ENCODE assay signal across 10 cellular contexts in the genomic region with DNA sequence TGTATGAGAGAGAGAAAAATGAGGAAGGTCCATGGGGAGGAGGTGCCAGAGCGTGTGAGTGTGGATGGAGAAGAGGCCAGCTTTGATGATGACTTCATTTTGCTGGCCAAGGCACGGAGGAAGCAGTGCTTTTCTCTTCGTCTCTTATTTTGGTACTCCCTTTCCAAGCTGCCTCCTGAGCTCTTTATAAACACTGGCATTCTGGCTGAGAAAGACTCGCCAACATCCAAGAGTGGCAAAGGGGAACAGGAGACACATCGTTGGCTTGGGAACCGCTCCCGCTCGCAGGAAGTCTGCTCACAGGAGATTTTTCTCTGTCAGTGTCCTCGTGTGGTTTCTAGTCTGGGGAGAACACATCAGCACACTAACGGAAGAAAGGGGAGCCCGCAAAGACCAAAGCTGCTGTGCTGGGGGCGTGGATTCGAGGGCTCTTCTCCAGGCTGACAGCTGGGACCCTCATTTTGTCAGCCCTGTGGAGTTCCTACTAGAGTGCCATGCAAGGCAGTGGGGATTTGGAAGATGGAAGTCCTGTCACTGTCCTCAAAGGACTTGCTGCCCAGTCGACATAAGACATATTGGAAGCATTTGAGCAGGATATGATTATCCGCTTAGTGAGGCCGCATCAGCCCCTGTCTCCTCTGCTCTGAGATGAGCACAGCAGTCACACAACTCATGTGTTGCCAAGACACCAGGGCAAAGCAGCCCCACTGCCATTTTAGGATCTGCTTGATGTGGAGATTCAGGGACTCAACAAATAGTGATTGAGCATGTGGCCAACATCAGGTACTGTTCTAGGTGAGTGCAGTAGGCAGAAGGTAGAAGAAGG. TPM values are rescaled to one million over a fixed set of nuclear protein-coding genes. Genes with fewer than 3 reads are reported as not detected.
DNase-seq lines count a peak whose midpoint lies in the region; ATAC-seq, FAIRE-seq and TF ChIP-seq lines count a peak whose summit lies in the region.
"Had no signal": no experiment of that assay in that cellular context is flagged by ENCODE, and none has a peak within 500 bp of the region (broad histone marks: within the 10 kb centered on the region; RNA-seq: fewer than 3 reads in every experiment).

No MANE protein-coding gene starts in this region.

- TF ChIP-seq POLR2A in H1 (IDR thresholded peaks at IDR 0.05; ENCODE audit: control extremely low read depth in 1 of 2, low read depth in 2 of 2, low read length in 2 of 2) = no peak

- H3K36me3 Mint-ChIP-seq in CD14-positive monocyte = peaks cover 18 to 31% of the 10 kb centered on the region in 2 donors

- H4K5ac ChIP-seq in H1 (ENCODE audit: insufficient read length, low read depth, low read length) = no peak overlapping the region

- H3K27me3 ChIP-seq in H1 (replicated peaks in 1 of 4; ENCODE audit: control insufficient read depth in 3 of 4, extremely low read depth in 1 of 4, insufficient read depth in 3 of 4, low read length in 3 of 4) = no peaks in the 10 kb centered on the region
- H3K27me3 ChIP-seq in osteoblast (ENCODE audit: insufficient read depth, low read length) = no peaks in the 10 kb centered on the region

- intact Hi-C loops in CD14-positive monocyte (cut with micrococcal nuclease) = no loop called here

- H3K56ac ChIP-seq in H1 (replicated peaks; ENCODE audit: insufficient read length, low read depth, low read length) = no peak overlapping the region

- peaks cover 0 to 8% (median 4%) of the 10 kb centered on the region in 4 experiments; a peak in 5 of 7 replicates for H3K4me1 ChIP-seq in H1 (replicated peaks in 1 of 4; ENCODE audit: control insufficient read depth in 3 of 4, insufficient read depth in 4 of 4, low read length in 3 of 4)
- H3K4me1 ChIP-seq in osteoblast (ENCODE audit: insufficient read depth, low read length) = no peaks in the 10 kb centered on the region

- H3K27ac ChIP-seq in H1 (ENCODE audit: low read depth, low read length) (no peak overlapping the region), osteoblast (ENCODE audit: low read depth, low read length) (no peak overlapping the region)

- H3K79me1 ChIP-seq in H1 (ENCODE audit: low read depth, low read length) = peaks cover 3% of the 10 kb centered on the region; the same call in 1 of the 2 replicates

- CTCF ChIA-PET in H1 (lab: Charles Lee; ENCODE audit: partially characterized antibody) = interaction anchor here (0.7 to 3.7 kb wide), 5 partner anchors 21 to 75 kb away, joined by 3 to 14 read pairs (median 3); no protein-coding TSS in a partner anchor

- peaks cover 2% of the 10 kb centered on the region; the same call in 1 of the 2 replicates for H3K23me2 ChIP-seq in H1 (ENCODE audit: low read depth, low read length)

- peaks cover 69% of the 10 kb centered on the region for H3K4me1 Mint-ChIP-seq in CD14-positive monocyte

- H3K4ac ChIP-seq in H1 (replicated peaks; ENCODE audit: insufficient read length, low read depth, low read length) = no peak overlapping the region

- no peak overlapping the region for H3K23ac ChIP-seq in H1 (ENCODE audit: insufficient read length)

- no peaks in the 10 kb centered on the region for H3K27me3 Mint-ChIP-seq in CD14-positive monocyte (ENCODE audit: low read depth in 3 of 3)
- H3K27me3 Mint-ChIP-seq: activated T-helper 17 cell treated with anti-CD3 and anti-CD28 coated beads, Interleukin-2, amount 50 U/mL, for 72 hours had no signal

- H3K79me2 ChIP-seq in H1 (ENCODE audit: control insufficient read depth in 1 of 2, insufficient read depth in 2 of 2, low read length in 2 of 2) = no peaks in the 10 kb centered on the region
- H3K79me2 ChIP-seq in osteoblast (ENCODE audit: insufficient read depth, low read length) = no peaks in the 10 kb centered on the region

- no peak overlapping the region for H3K18ac ChIP-seq in H1 (ENCODE audit: extremely low read depth, low read length)

- H3K36me3 ChIP-seq in H1 (ENCODE audit: control insufficient read depth in 2 of 4, insufficient read depth in 4 of 4, low read length in 3 of 4) = no peaks in the 10 kb centered on the region
- H3K36me3 ChIP-seq in osteoblast (ENCODE audit: insufficient read depth, low read length) = no peaks in the 10 kb centered on the region

- ATAC-seq in GM18873 (IDR thresholded peaks at IDR 0.05; ENCODE audit: low FRiP score, unreplicated experiment) (no peak), HG03175 (IDR thresholded peaks at IDR 0.05; ENCODE audit: unreplicated experiment) (no peak)

- H3K4me3 Mint-ChIP-seq in CD14-positive monocyte = peak overlapping the region; percentile 70 to 72
- H3K4me3 Mint-ChIP-seq: activated T-helper 17 cell treated with anti-CD3 and anti-CD28 coated beads, Interleukin-2, amount 50 U/mL, for 72 hours had no signal

- H2AFZ ChIP-seq in H1 (ENCODE audit: low read length) (no peak overlapping the region), osteoblast (ENCODE audit: low read length) (peak overlapping the region; percentile 60)

- POLR2A ChIA-PET in H1 (lab: Charles Lee; ENCODE audit: partially characterized antibody) = interaction anchor here (0.6 to 1.7 kb wide), 2 partner anchors 8 to 41 kb away, joined by 3 to 12 read pairs; a partner anchor contains a TSS

- TF ChIP-seq CTCF in CD14-positive monocyte (IDR thresholded peaks at IDR 0.05) (no peak), H1 (IDR thresholded peaks at IDR 0.05; ENCODE audit: control extremely low read depth in 1 of 3, insufficient read depth in 1 of 3, low read depth in 1 of 3, low read length in 3 of 3) (no peak), osteoblast (IDR thresholded peaks at IDR 0.05; ENCODE audit: extremely low read depth, low read depth, low read length) (no peak)

- FAIRE-seq in H1 (lab: Jason Lieb, UNC) = no peak

- H4K20me1 ChIP-seq in H1 (replicated peaks in 1 of 2; ENCODE audit: control insufficient read depth in 1 of 2, insufficient read depth in 2 of 2, low read length in 2 of 2) (peaks cover 0 to 2% of the 10 kb centered on the region in 2 experiments), osteoblast (ENCODE audit: insufficient read depth, low read length) (no peaks in the 10 kb centered on the region)

- H4K8ac ChIP-seq in H1 (ENCODE audit: extremely low read depth, insufficient read depth, low read length) = no peak overlapping the region

- 86% methylated on average over 16 of the region's 16 CpGs; no CpG with 5 or more reads in 1 of the 2 experiments for WGBS in H1 (ENCODE audit: extremely low coverage in 1 of 2, insufficient coverage in 1 of 2, insufficient read length in 1 of 2, insufficient replicate concordance in 2 of 2, low coverage in 1 of 2, low lambda C conversion rate in 2 of 2, missing lambda C conversion rate in 1 of 2), 2 experiments

- no peak overlapping the region for H3K14ac ChIP-seq in H1 (ENCODE audit: insufficient read length)

- no peak for TF ChIP-seq RAD21 in H1 (IDR thresholded peaks at IDR 0.05 in 1 of 2, conservative IDR thresholded peaks at IDR 0.05 in 1 of 2; ENCODE audit: low read depth in 2 of 2, low read length in 2 of 2)

- H3K4me2 ChIP-seq in H1 (ENCODE audit: insufficient read depth in 1 of 2, low read depth in 2 of 2, low read length in 2 of 2) (no peak overlapping the region), osteoblast (ENCODE audit: insufficient read depth, low read length) (no peak overlapping the region)

- H2BK15ac ChIP-seq in H1 (ENCODE audit: low read length) = no peak overlapping the region

- no peak for TF ChIP-seq EP300 in H1 (IDR thresholded peaks at IDR 0.05; ENCODE audit: borderline replicate concordance in 1 of 2, low read depth in 2 of 2, low read length in 2 of 2)

- no peak overlapping the region for H2BK120ac ChIP-seq in H1 (replicated peaks; ENCODE audit: low read depth, low read length)

- peaks cover 0 to 4% (median 0%) of the 10 kb centered on the region in 7 donors for H3K9me3 Mint-ChIP-seq in CD14-positive monocyte
- H3K9me3 Mint-ChIP-seq: activated T-helper 17 cell treated with anti-CD3 and anti-CD28 coated beads, Interleukin-2, amount 50 U/mL, for 72 hours had no signal

- no peak for DNase-seq in CD14-positive monocyte (ENCODE audit: low spot score)
- peak; percentile 37 for DNase-seq in NOMO-1 treated with dmso at 0.1 percent for 144 hours (lab: John Stamatoyannopoulos, UW; ENCODE audit: unreplicated experiment)
- no peak for DNase-seq in H1 (ENCODE audit: low read depth in 1 of 2, low spot score in 2 of 2)
- DNase-seq in osteoblast (ENCODE audit: insufficient read length, low spot score, missing footprints) = no peak
- DNase-seq in NCI-H345 (lab: John Stamatoyannopoulos, UW) = no peak
- DNase-seq in H4 (ENCODE audit: low spot score) = no peak
- DNase-seq: NCI-H524 treated with DMSO at 0.1 percent for 48 hours had no signal

- H3K9ac ChIP-seq in H1 (replicated peaks in 1 of 4; ENCODE audit: extremely low read depth in 1 of 4, low read depth in 3 of 4, low read length in 3 of 4) = no peak overlapping the region

- H3K27ac Mint-ChIP-seq in CD14-positive monocyte = peak overlapping the region; percentile 72 to 93 (median 91)
- H3K27ac Mint-ChIP-seq: activated T-helper 17 cell treated with anti-CD3 and anti-CD28 coated beads, Interleukin-2, amount 50 U/mL, for 72 hours had no signal

- H2AK5ac ChIP-seq in H1 (ENCODE audit: low read depth, low read length) = no peak overlapping the region

- H2BK12ac ChIP-seq in H1 (ENCODE audit: low read depth, low read length) = 0 out of 2 replicates have a peak overlapping the region, but pooled peaks have one; percentile 43

- H2BK5ac ChIP-seq in H1 (ENCODE audit: low read depth, low read length) = no peak overlapping the region

- H3K4me3 ChIP-seq in H1 (ENCODE audit: extremely low read depth in 1 of 4, insufficient read depth in 2 of 4, low read depth in 3 of 4, low read length in 4 of 4) = no peak overlapping the region
- H3K4me3 ChIP-seq in osteoblast (ENCODE audit: insufficient read depth, low read length) = no peak overlapping the region

- H3K9me3 ChIP-seq in H1 (ENCODE audit: insufficient read depth in 2 of 2, low read depth in 1 of 2, low read length in 1 of 2) (no peaks in the 10 kb centered on the region), osteoblast (ENCODE audit: low read depth, low read length) (no peaks in the 10 kb centered on the region)

- H4K91ac ChIP-seq in H1 (replicated peaks; ENCODE audit: insufficient read length, low read length) = no peak overlapping the region

- 0 out of 2 replicates have a peak overlapping the region, but pooled peaks have one; percentile 80 for H2BK20ac ChIP-seq in H1 (ENCODE audit: low read length)

RNA-seq across cellular contexts. Expression of a gene that starts 8.0 kb away (rescaled TPM):
- polyA plus RNA-seq in CD14-positive monocyte (10 to 100 TPM; 13.2 to 22.0 TPM), H1 (2011; rRNA removed) (43.0 and 62.4 TPM in 2 replicates)
- 42.7 and 43.6 TPM in 2 replicates for total RNA-seq in H1 (2021; fragmentation: NEBNext Ultra II Directional; extraction: Animal tissue kit (Norgen Biotek cat#: 25700))
- 31.1 TPM for polyA plus RNA-seq in H1 (2011; cell fraction: cytosol; rRNA removed)
- 103 TPM for polyA plus RNA-seq in H1 (2011; cell fraction: nucleus; rRNA removed)
- 29.8 to 49.9 TPM (median 46.1 TPM) in 4 replicates for polyA plus RNA-seq in H1 (2012, experiment 1 of 2)
- 37.6 TPM for polyA plus RNA-seq in H1 (2012, experiment 2 of 2)
- 71.9 TPM for polyA plus RNA-seq in H1 (2013, experiment 1 of 2)
- polyA plus RNA-seq in H1 (2013, experiment 2 of 2) = 65.7 TPM
- polyA minus RNA-seq in H1 (2011; rRNA and poly(A)+ RNA removed) = 34.0 and 63.8 TPM in 2 replicates
- 52.3 TPM for polyA minus RNA-seq in H1 (2011; cell fraction: cytosol; rRNA and poly(A)+ RNA removed)
- 41.9 TPM for polyA minus RNA-seq in H1 (2011; cell fraction: nucleus; rRNA and poly(A)+ RNA removed)
- total RNA-seq in osteoblast = 8.7 and 15.9 TPM in 2 replicates
- 13.5 and 18.9 TPM in 2 replicates for total RNA-seq in H4 (2014; rRNA removed; shearing (Covaris generic))

RNA-seq across cellular contexts. Expression of a gene that starts 40.6 kb away (rescaled TPM):
- polyA plus RNA-seq in CD14-positive monocyte = 100 to 1,000 TPM; 169 to 197 TPM
- 26.0 and 29.1 TPM in 2 replicates for total RNA-seq in H1 (2021; fragmentation: NEBNext Ultra II Directional; extraction: Animal tissue kit (Norgen Biotek cat#: 25700))
- 50.4 and 63.5 TPM in 2 replicates for polyA plus RNA-seq in H1 (2011; rRNA removed)
- polyA plus RNA-seq in H1 (2011; cell fraction: cytosol; rRNA removed) = 38.4 TPM
- 45.0 TPM for polyA plus RNA-seq in H1 (2011; cell fraction: nucleus; rRNA removed)
- polyA plus RNA-seq in H1 (2012, experiment 1 of 2) = 23.9 to 40.2 TPM (median 38.3 TPM) in 4 replicates
- 39.5 TPM for polyA plus RNA-seq in H1 (2012, experiment 2 of 2)
- 34.1 TPM for polyA plus RNA-seq in H1 (2013, experiment 1 of 2)
- polyA plus RNA-seq in H1 (2013, experiment 2 of 2) = 34.8 TPM
- 11.5 and 15.4 TPM in 2 replicates for polyA minus RNA-seq in H1 (2011; rRNA and poly(A)+ RNA removed)
- polyA minus RNA-seq in H1 (2011; cell fraction: cytosol; rRNA and poly(A)+ RNA removed) = 10.4 TPM
- polyA minus RNA-seq in H1 (2011; cell fraction: nucleus; rRNA and poly(A)+ RNA removed) = 5.3 TPM
- total RNA-seq in osteoblast = 21.4 and 23.0 TPM in 2 replicates
- 36.7 and 39.0 TPM in 2 replicates for total RNA-seq in H4 (2014; rRNA removed; shearing (Covaris generic))

RNA-seq across cellular contexts. Expression of a gene that starts 40.8 kb away (rescaled TPM):
- polyA plus RNA-seq in CD14-positive monocyte (under 1 TPM; 0.53 to 0.91 TPM), H1 (2011; rRNA removed) (1.8 and 3.0 TPM in 2 replicates)
- 3.7 and 5.6 TPM in 2 replicates for total RNA-seq in H1 (2021; fragmentation: NEBNext Ultra II Directional; extraction: Animal tissue kit (Norgen Biotek cat#: 25700))
- 2.1 TPM for polyA plus RNA-seq in H1 (2011; cell fraction: cytosol; rRNA removed)
- 4.1 TPM for polyA plus RNA-seq in H1 (2011; cell fraction: nucleus; rRNA removed)
- polyA plus RNA-seq in H1 (2012, experiment 1 of 2) = 2.3 to 4.1 TPM (median 3.7 TPM) in 4 replicates
- 2.6 TPM for polyA plus RNA-seq in H1 (2012, experiment 2 of 2)
- polyA plus RNA-seq in H1 (2013, experiment 1 of 2) = 1.9 TPM
- 1.5 TPM for polyA plus RNA-seq in H1 (2013, experiment 2 of 2)
- polyA minus RNA-seq in H1 (2011; rRNA and poly(A)+ RNA removed) = 9.6 and 10.3 TPM in 2 replicates
- polyA minus RNA-seq in H1 (2011; cell fraction: cytosol; rRNA and poly(A)+ RNA removed) = 4.4 TPM
- polyA minus RNA-seq in H1 (2011; cell fraction: nucleus; rRNA and poly(A)+ RNA removed) = 9.9 TPM
- 8.0 and 9.7 TPM in 2 replicates for total RNA-seq in osteoblast
- total RNA-seq in H4 (2014; rRNA removed; shearing (Covaris generic)) = 3.1 and 3.6 TPM in 2 replicates

RNA-seq across cellular contexts. Expression of a gene that starts 56.2 kb away (rescaled TPM):
- polyA plus RNA-seq in CD14-positive monocyte (under 1 TPM in 1 of 2 donors, not detected in 1; 0.08 TPM), H1 (2011; rRNA removed) (0.03 and 0.05 TPM in 2 replicates)
- 0.19 TPM in 1 of 2 replicates, not detected in the other for total RNA-seq in H1 (2021; fragmentation: NEBNext Ultra II Directional; extraction: Animal tissue kit (Norgen Biotek cat#: 25700))
- not detected for polyA plus RNA-seq in H1 (2011; cell fraction: cytosol; rRNA removed)
- polyA plus RNA-seq in H1 (2011; cell fraction: nucleus; rRNA removed) = 0.16 TPM
- polyA plus RNA-seq in H1 (2012, experiment 1 of 2) = 0.39 TPM in 1 of 4 replicates, not detected in the others
- not detected for polyA plus RNA-seq in H1 (2012, experiment 2 of 2)
- 0.02 TPM for polyA plus RNA-seq in H1 (2013, experiment 1 of 2)
- 0.04 TPM for polyA plus RNA-seq in H1 (2013, experiment 2 of 2)
- polyA minus RNA-seq in H1 (2011; rRNA and poly(A)+ RNA removed) = 0.09 and 0.27 TPM in 2 replicates
- not detected for polyA minus RNA-seq in H1 (2011; cell fraction: cytosol; rRNA and poly(A)+ RNA removed)
- not detected for polyA minus RNA-seq in H1 (2011; cell fraction: nucleus; rRNA and poly(A)+ RNA removed)
- total RNA-seq in osteoblast = under 0.01 TPM in 2 replicates
- 0.06 TPM in 1 of 2 replicates, not detected in the other for total RNA-seq in H4 (2014; rRNA removed; shearing (Covaris generic))
